In the genomic region with DNA sequence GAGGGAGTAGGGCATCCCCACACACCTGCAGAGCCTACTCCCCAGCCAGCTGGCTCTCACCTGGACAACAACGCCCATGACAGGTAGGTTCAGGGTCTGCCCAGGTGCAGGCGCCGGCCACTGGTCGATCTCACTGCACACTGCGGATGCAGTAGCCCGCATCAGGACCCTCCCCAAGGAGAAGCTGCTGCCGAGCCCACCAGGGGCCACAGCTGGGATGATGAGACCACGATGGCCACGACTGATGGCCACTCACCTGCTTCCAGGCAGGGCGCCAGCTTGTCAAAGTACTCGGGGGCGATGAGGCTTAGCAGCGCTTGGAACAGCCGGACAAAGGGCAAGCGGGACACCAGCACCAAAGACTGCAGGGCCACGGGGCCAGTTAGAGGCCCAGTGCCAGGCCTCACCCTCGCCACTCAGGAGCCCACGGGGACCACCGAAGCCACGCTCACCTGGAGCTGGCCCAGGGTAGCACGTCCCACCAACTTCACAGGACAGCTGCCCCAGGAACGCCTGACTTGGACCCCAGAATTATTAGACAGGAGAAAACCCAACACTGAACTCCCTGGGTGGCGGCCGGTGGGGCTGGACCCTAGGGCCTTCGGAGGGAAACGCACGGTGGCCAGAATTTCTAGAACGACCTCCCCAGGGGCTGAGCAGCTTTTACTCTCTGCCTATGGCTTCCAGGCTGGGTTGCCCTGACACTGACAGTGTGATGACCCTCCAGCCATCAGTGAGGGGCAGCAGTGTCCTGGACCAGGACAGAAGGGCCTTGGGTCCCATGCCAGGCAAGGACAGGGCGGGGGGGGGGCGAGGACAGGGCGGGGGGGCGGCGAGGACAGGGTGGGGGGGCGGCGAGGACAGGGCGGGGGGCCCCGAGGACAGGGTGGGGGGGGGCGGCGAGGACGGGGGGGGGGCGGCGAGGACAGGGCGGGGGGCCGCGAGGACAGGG, we compare ENCODE assay signal across 18 cellular contexts. TPM values are rescaled to one million over a fixed set of nuclear protein-coding genes. Genes with fewer than 3 reads are reported as not detected.
DNase-seq lines count a peak whose midpoint lies in the region; ATAC-seq, FAIRE-seq and TF ChIP-seq lines count a peak whose summit lies in the region.
"Had no signal": no experiment of that assay in that cellular context is flagged by ENCODE, and none has a peak within 500 bp of the region (broad histone marks: within the 10 kb centered on the region; RNA-seq: fewer than 3 reads in every experiment).

No MANE protein-coding gene starts in this region.

- H2AK9ac ChIP-seq in IMR-90 (replicated peaks; ENCODE audit: low read depth, low read length, poor library complexity), result no peak overlapping the region

- no peak overlapping the region for H3K27ac ChIP-seq in IMR-90 (ENCODE audit: insufficient read depth, low read length)
- H3K27ac ChIP-seq in HepG2 (ENCODE audit: extremely low read length, insufficient read depth, low read length), result no peak overlapping the region
- no peak overlapping the region for H3K27ac ChIP-seq in upper lobe of right lung
- H3K27ac ChIP-seq: SK-N-MC had no signal

- no peak overlapping the region for H2BK120ac ChIP-seq in IMR-90 (ENCODE audit: low read depth, low read length)

- no peak overlapping the region for H3K9ac ChIP-seq in IMR-90 (ENCODE audit: low read depth, low read length)
- H3K9ac ChIP-seq in HepG2 (ENCODE audit: insufficient read depth, low read depth, low read length), result no peak overlapping the region

- no peaks in the 10 kb centered on the region for H3K79me2 ChIP-seq in HepG2 (ENCODE audit: insufficient read depth, low read length)

- H3K23ac ChIP-seq in IMR-90 (ENCODE audit: low read depth, low read length), result no peak overlapping the region

- H3K4ac ChIP-seq in IMR-90 (ENCODE audit: low read depth, low read length), result no peak overlapping the region

- POLR2A ChIA-PET in IMR-90 (lab: Charles Lee; ENCODE audit: unreplicated experiment), result no interaction called here
- POLR2A ChIA-PET in HepG2 (lab: Yijun Ruan, JAX), result interaction anchor here (0.7 to 0.9 kb wide), 3 partner anchors 9 to 22 kb away, joined by 3 to 6 read pairs (median 3); no protein-coding TSS in a partner anchor

- no peak for FAIRE-seq in HepG2 (lab: Jason Lieb, UNC)
- FAIRE-seq: A204.1 had no signal

- no peak for ATAC-seq in activated naive CD4-positive, alpha-beta T cell treated with anti-CD3 and anti-CD28 coated beads, Interleukin-2, amount 50 U/mL, for 72 hours
- ATAC-seq in IMR-90 (ENCODE audit: low read depth) (no peak), HepG2 (no peak), upper lobe of right lung (no peak), GM21390 (IDR thresholded peaks at IDR 0.05; ENCODE audit: unreplicated experiment) (no peak), GM19328 (IDR thresholded peaks at IDR 0.05; ENCODE audit: unreplicated experiment) (no peak)
- ATAC-seq: Right ventricle myocardium inferior had no signal

- H4K20me1 ChIP-seq in IMR-90 (ENCODE audit: insufficient read depth, low read length), result no peaks in the 10 kb centered on the region
- H4K20me1 ChIP-seq in HepG2 (ENCODE audit: insufficient read depth, low read length), result no peaks in the 10 kb centered on the region

- whole genome bisulfite sequencing in IMR-90 (ENCODE audit: extremely low coverage in 2 of 2, insufficient read length in 1 of 2), 2 experiments, result 92% methylated on average over 19 of the region's 45 CpGs; no CpG with 5 or more reads in 1 of the 2 experiments
- WGBS in HepG2 (ENCODE audit: low lambda C conversion rate), result 39% methylated on average over 4 of the region's 45 CpGs

- no peak overlapping the region for H3K56ac ChIP-seq in IMR-90 (ENCODE audit: extremely low read depth, insufficient read depth, low read length)

- no peak overlapping the region for H3K18ac ChIP-seq in IMR-90 (ENCODE audit: low read depth, low read length)

- H3K9me3 Mint-ChIP-seq in activated naive CD4-positive, alpha-beta T cell treated with anti-CD3 and anti-CD28 coated beads, Interleukin-2, amount 50 U/mL, for 72 hours, result no peaks in the 10 kb centered on the region
- H3K9me3 Mint-ChIP-seq: CD4-positive, alpha-beta T cell; HFFc6 had no signal

- CTCF ChIA-PET in IMR-90 (lab: Yijun Ruan, JAX), result no interaction called here
- CTCF ChIA-PET in HepG2 (lab: Yijun Ruan, JAX; ENCODE audit: low intra/inter-chr PET ratio, low total read pairs), result interaction anchor here (1.5 kb wide), 1 partner anchor 40 kb away, joined by 3 read pairs; no protein-coding TSS in a partner anchor

- H3K4me2 ChIP-seq in IMR-90 (ENCODE audit: low read depth, low read length) (no peak overlapping the region), HepG2 (ENCODE audit: low read depth, low read length) (peak overlapping the region; percentile 10; the same call in 1 of the 2 replicates)

- H3K9me3 ChIP-seq in IMR-90 (ENCODE audit: control insufficient read depth, insufficient read depth, low read length) (no peaks in the 10 kb centered on the region), HepG2 (ENCODE audit: low read length) (no peaks in the 10 kb centered on the region), upper lobe of right lung (no peaks in the 10 kb centered on the region)

- H2AK5ac ChIP-seq in IMR-90 (ENCODE audit: low read depth, low read length), result peak overlapping the region; percentile 28; the same call in 1 of the 2 replicates

- no peak overlapping the region for H2BK5ac ChIP-seq in IMR-90 (ENCODE audit: low read depth, low read length, poor library complexity, severe bottlenecking)

- H3K36me3 ChIP-seq in IMR-90 (ENCODE audit: control insufficient read depth, insufficient read depth, low read length), result no peaks in the 10 kb centered on the region
- H3K36me3 ChIP-seq in HepG2 (replicated peaks in 1 of 2; ENCODE audit: control insufficient read depth in 1 of 2, insufficient read depth in 2 of 2, low read length in 2 of 2), result no peaks in the 10 kb centered on the region
- no peaks in the 10 kb centered on the region for H3K36me3 ChIP-seq in upper lobe of right lung

- no peak overlapping the region for H4K91ac ChIP-seq in IMR-90 (ENCODE audit: insufficient read depth, low read depth, low read length)

- TF ChIP-seq POLR2A in IMR-90 (IDR thresholded peaks at IDR 0.05; ENCODE audit: low read depth, low read length) (no peak), HepG2 (IDR thresholded peaks at IDR 0.05; ENCODE audit: insufficient read depth in 1 of 2, low read depth in 2 of 2, low read length in 2 of 2) (no peak)

- H2AFZ ChIP-seq in IMR-90 (replicated peaks; ENCODE audit: low read length, poor library complexity) (no peak overlapping the region), HepG2 (ENCODE audit: low read length) (no peak overlapping the region)

- H3K4me1 ChIP-seq in IMR-90 (ENCODE audit: control insufficient read depth, insufficient read depth, low read length), result no peaks in the 10 kb centered on the region
- peaks cover 67% of the 10 kb centered on the region for H3K4me1 ChIP-seq in HepG2 (ENCODE audit: insufficient read depth, low read length)
- H3K4me1 ChIP-seq in upper lobe of right lung, result peaks cover 14% of the 10 kb centered on the region

- TF ChIP-seq RAD21 in IMR-90 (IDR thresholded peaks at IDR 0.05; ENCODE audit: low read length) (no peak), HepG2 (CRISPR knock-in tag; IDR thresholded peaks at IDR 0.05) (no peak)

- peaks cover 3% of the 10 kb centered on the region; the same call in 1 of the 2 replicates for H3K27me3 ChIP-seq in IMR-90 (ENCODE audit: control insufficient read depth, insufficient read depth, low read length)
- H3K27me3 ChIP-seq in HepG2 (ENCODE audit: control insufficient read depth in 1 of 2, insufficient read depth in 2 of 2, low read length in 2 of 2), result peaks cover 0 to 1% of the 10 kb centered on the region in 2 experiments; a peak in 3 of 5 replicates
- H3K27me3 ChIP-seq in upper lobe of right lung, result no peaks in the 10 kb centered on the region

- intact Hi-C loops in IMR-90 (cut with micrococcal nuclease) (no loop called here), HepG2 (cut with micrococcal nuclease; ENCODE audit: unreplicated experiment) (no loop called here), upper lobe of right lung (cut with DNase I) (no loop called here)

- H3K4me3 ChIP-seq in IMR-90 (ENCODE audit: insufficient read depth, low read depth, low read length) (no peak overlapping the region), HepG2 (replicated peaks in 1 of 3; ENCODE audit: insufficient read depth in 1 of 3, low read depth in 2 of 3, low read length in 3 of 3) (no peak overlapping the region), upper lobe of right lung (no peak overlapping the region)
- H3K4me3 ChIP-seq: SK-N-MC had no signal

- no peak overlapping the region for H4K8ac ChIP-seq in IMR-90 (ENCODE audit: low read depth in 2 of 2, low read length in 2 of 2)

- in situ Hi-C loops in IMR-90 (cut with MboI; ENCODE audit: low sequenced_read_pairs), result no loop called here
- in situ Hi-C loops in HepG2 (cut with HindIII; ENCODE audit: extremely low pct_ligation_motif_present, low pct_unique_long_range_greater_than_20kb), result no loop called here

- TF ChIP-seq EP300 in HepG2 (IDR thresholded peaks at IDR 0.05; ENCODE audit: low read depth in 2 of 2, low read length in 2 of 2) (no peak), HepG2 (CRISPR knock-in tag; IDR thresholded peaks at IDR 0.05; ENCODE audit: borderline replicate concordance) (no peak)

- no peaks in the 10 kb centered on the region for H3K79me1 ChIP-seq in IMR-90 (ENCODE audit: low read depth in 1 of 2, low read length in 2 of 2)

- no TSS peak for BruUV-seq in IMR-90 (replicated peaks; lab: Mats Ljungman, UMichigan)
- no TSS peak for BruUV-seq in HepG2 (replicated peaks; lab: Mats Ljungman, UMichigan)

- no peak overlapping the region for H2BK20ac ChIP-seq in IMR-90 (ENCODE audit: low read depth, low read length)

- TF ChIP-seq CTCF in IMR-90 (conservative IDR thresholded peaks at IDR 0.05; ENCODE audit: low read depth, low read length) (no peak), HepG2 (CRISPR knock-in tag; IDR thresholded peaks at IDR 0.05) (no peak), upper lobe of right lung (IDR thresholded peaks at IDR 0.05) (no peak)

- no peaks in the 10 kb centered on the region for H3K36me3 Mint-ChIP-seq in activated naive CD4-positive, alpha-beta T cell treated with anti-CD3 and anti-CD28 coated beads, Interleukin-2, amount 50 U/mL, for 72 hours

- no peak overlapping the region for H2BK15ac ChIP-seq in IMR-90 (ENCODE audit: low read depth, low read length)

- H4K5ac ChIP-seq in IMR-90 (ENCODE audit: low read depth, low read length), result no peak overlapping the region

- dilution Hi-C loops in IMR-90 (cut with HindIII; ENCODE audit: low sequenced_read_pairs, unreplicated experiment), result no loop called here

- H3K14ac ChIP-seq in IMR-90 (replicated peaks; ENCODE audit: low read depth, low read length), result no peak overlapping the region

- H3K27ac Mint-ChIP-seq in activated naive CD4-positive, alpha-beta T cell treated with anti-CD3 and anti-CD28 coated beads, Interleukin-2, amount 50 U/mL, for 72 hours, result no peak overlapping the region
- H3K27ac Mint-ChIP-seq: HFFc6 had no signal

- DNase-seq in activated naive CD4-positive, alpha-beta T cell treated with anti-CD3 and anti-CD28 coated beads, Interleukin-2, amount 50 U/mL, for 16 hours, result peak; percentile 11
- DNase-seq in activated naive CD4-positive, alpha-beta T cell treated with anti-CD3 and anti-CD28 coated beads, Interleukin-2, amount 50 U/mL, for 72 hours (ENCODE audit: low spot score in 2 of 2), result no peak
- DNase-seq in IMR-90, result no peak
- no peak for DNase-seq in HepG2 (ENCODE audit: low spot score)
- DNase-seq in upper lobe of right lung, result peak; percentile 59
- no peak for DNase-seq in DMS 273 (lab: John Stamatoyannopoulos, UW; ENCODE audit: unreplicated experiment)
- DNase-seq: CD4-positive, alpha-beta T cell; EL; GOT3; HFFc6; MM.1S; NCI-H1105; NCI-H1694 treated with DMSO at 0.1 percent for 48 hours had no signal

- H3K9me1 ChIP-seq in IMR-90 (ENCODE audit: insufficient read depth, low read length), result no peaks in the 10 kb centered on the region

RNA-seq across cellular contexts. Expression of gene PLXNB2, which starts 8.9 kb away (rescaled TPM):
- 10 to 100 TPM; 10.3 to 13.1 TPM for total RNA-seq in activated naive CD4-positive, alpha-beta T cell treated with anti-CD3 and anti-CD28 coated beads, Interleukin-2, amount 50 U/mL, for 72 hours
- total RNA-seq in IMR-90 (2012; rRNA removed), result 73.1 and 84.7 TPM in 2 replicates
- 202 and 220 TPM in 2 replicates for polyA plus RNA-seq in IMR-90 (2012; rRNA removed)
- 120 and 220 TPM in 2 replicates for polyA plus RNA-seq in IMR-90 (2012; cell fraction: cytosol; rRNA removed)
- polyA plus RNA-seq in IMR-90 (2012; cell fraction: nucleus; rRNA removed; ENCODE audit: low replicate concordance), result 452 and 943 TPM in 2 replicates
- 19.3 and 32.6 TPM in 2 replicates for total RNA-seq in HepG2 (2016; rRNA removed; fragmentation: Illumina TruSeq; extraction: Trizol)
- total RNA-seq in HepG2 (2016; cell fraction: cytosol; rRNA removed; fragmentation: Illumina TruSeq; extraction: Trizol; ENCODE audit: low read depth), result 4.6 and 4.9 TPM in 2 replicates
- total RNA-seq in HepG2 (2016; cell fraction: insoluble cytoplasmic fraction; rRNA removed; fragmentation: Illumina TruSeq; extraction: Trizol), result 16.8 and 32.7 TPM in 2 replicates
- total RNA-seq in HepG2 (2016; cell fraction: membrane; rRNA removed; fragmentation: Illumina TruSeq; extraction: Trizol), result 13.7 and 15.6 TPM in 2 replicates
- total RNA-seq in HepG2 (2016; cell fraction: nucleus; rRNA removed; fragmentation: Illumina TruSeq; extraction: Trizol), result 43.2 and 57.8 TPM in 2 replicates
- polyA plus RNA-seq in HepG2 (2011; rRNA removed), result 68.9 and 79.4 TPM in 2 replicates
- polyA plus RNA-seq in HepG2 (2011; cell fraction: cytosol; rRNA removed), result 46.5 and 75.4 TPM in 2 replicates
- polyA plus RNA-seq in HepG2 (2011; cell fraction: nucleus; rRNA removed), result 265 and 413 TPM in 2 replicates
- 53.9 and 72.9 TPM in 2 replicates for polyA plus RNA-seq in HepG2 (2012)
- polyA plus RNA-seq in HepG2 (2016; cell fraction: cytosol; fragmentation: Illumina TruSeq; extraction: Trizol; ENCODE audit: low read depth), result 5.5 and 6.2 TPM in 2 replicates
- 16.2 and 23.0 TPM in 2 replicates for polyA plus RNA-seq in HepG2 (2016; cell fraction: insoluble cytoplasmic fraction; fragmentation: Illumina TruSeq; extraction: Trizol; ENCODE audit: low read depth)
- 10.1 and 11.9 TPM in 2 replicates for polyA plus RNA-seq in HepG2 (2016; cell fraction: membrane; fragmentation: Illumina TruSeq; extraction: Trizol; ENCODE audit: low read depth)
- 148 and 155 TPM in 2 replicates for polyA plus RNA-seq in HepG2 (2016; cell fraction: nucleus; fragmentation: Illumina TruSeq; extraction: Trizol; ENCODE audit: insufficient read depth, low read depth)
- polyA minus RNA-seq in HepG2 (2011; rRNA and poly(A)+ RNA removed; ENCODE audit: low replicate concordance), result 61.5 and 149 TPM in 2 replicates
- 76.6 and 89.8 TPM in 2 replicates for polyA minus RNA-seq in HepG2 (2011; cell fraction: cytosol; rRNA and poly(A)+ RNA removed)
- 57.9 and 61.3 TPM in 2 replicates for polyA minus RNA-seq in HepG2 (2011; cell fraction: nucleus; rRNA and poly(A)+ RNA removed)
- 308 TPM for total RNA-seq in upper lobe of right lung

RNA-seq across cellular contexts. Expression of gene DENND6B, which starts 10.4 kb away (rescaled TPM):
- 1 to 10 TPM; 4.1 to 4.3 TPM for total RNA-seq in activated naive CD4-positive, alpha-beta T cell treated with anti-CD3 and anti-CD28 coated beads, Interleukin-2, amount 50 U/mL, for 72 hours
- total RNA-seq in IMR-90 (2012; rRNA removed), result 0.36 and 0.56 TPM in 2 replicates
- 4.9 and 5.3 TPM in 2 replicates for polyA plus RNA-seq in IMR-90 (2012; rRNA removed)
- polyA plus RNA-seq in IMR-90 (2012; cell fraction: cytosol; rRNA removed), result 3.0 and 4.6 TPM in 2 replicates
- polyA plus RNA-seq in IMR-90 (2012; cell fraction: nucleus; rRNA removed; ENCODE audit: low replicate concordance), result 15.5 and 36.4 TPM in 2 replicates
- total RNA-seq in HepG2 (2016; rRNA removed; fragmentation: Illumina TruSeq; extraction: Trizol), result 0.84 and 0.95 TPM in 2 replicates
- 0.30 and 0.44 TPM in 2 replicates for total RNA-seq in HepG2 (2016; cell fraction: cytosol; rRNA removed; fragmentation: Illumina TruSeq; extraction: Trizol; ENCODE audit: low read depth)
- 0.22 and 0.65 TPM in 2 replicates for total RNA-seq in HepG2 (2016; cell fraction: insoluble cytoplasmic fraction; rRNA removed; fragmentation: Illumina TruSeq; extraction: Trizol)
- total RNA-seq in HepG2 (2016; cell fraction: membrane; rRNA removed; fragmentation: Illumina TruSeq; extraction: Trizol), result 0.52 and 0.90 TPM in 2 replicates
- total RNA-seq in HepG2 (2016; cell fraction: nucleus; rRNA removed; fragmentation: Illumina TruSeq; extraction: Trizol), result 0.90 and 1.1 TPM in 2 replicates
- 3.8 and 4.2 TPM in 2 replicates for polyA plus RNA-seq in HepG2 (2011; rRNA removed)
- 1.8 TPM in 2 replicates for polyA plus RNA-seq in HepG2 (2011; cell fraction: cytosol; rRNA removed)
- 33.7 and 41.4 TPM in 2 replicates for polyA plus RNA-seq in HepG2 (2011; cell fraction: nucleus; rRNA removed)
- 2.5 and 2.6 TPM in 2 replicates for polyA plus RNA-seq in HepG2 (2012)
- polyA plus RNA-seq in HepG2 (2016; cell fraction: cytosol; fragmentation: Illumina TruSeq; extraction: Trizol; ENCODE audit: low read depth), result 0.33 and 0.71 TPM in 2 replicates
- polyA plus RNA-seq in HepG2 (2016; cell fraction: insoluble cytoplasmic fraction; fragmentation: Illumina TruSeq; extraction: Trizol; ENCODE audit: low read depth), result 0.74 and 0.86 TPM in 2 replicates
- 0.63 and 1.2 TPM in 2 replicates for polyA plus RNA-seq in HepG2 (2016; cell fraction: membrane; fragmentation: Illumina TruSeq; extraction: Trizol; ENCODE audit: low read depth)
- polyA plus RNA-seq in HepG2 (2016; cell fraction: nucleus; fragmentation: Illumina TruSeq; extraction: Trizol; ENCODE audit: insufficient read depth, low read depth), result 4.0 and 5.3 TPM in 2 replicates
- 0.58 and 2.9 TPM in 2 replicates for polyA minus RNA-seq in HepG2 (2011; rRNA and poly(A)+ RNA removed; ENCODE audit: low replicate concordance)
- polyA minus RNA-seq in HepG2 (2011; cell fraction: cytosol; rRNA and poly(A)+ RNA removed), result 1.3 TPM in 2 replicates
- 2.6 and 3.3 TPM in 2 replicates for polyA minus RNA-seq in HepG2 (2011; cell fraction: nucleus; rRNA and poly(A)+ RNA removed)
- 9.3 TPM for total RNA-seq in upper lobe of right lung

RNA-seq across cellular contexts. Expression of gene PPP6R2, which starts 26.7 kb away (rescaled TPM):
- 10 to 100 TPM; 42.6 to 48.3 TPM for total RNA-seq in activated naive CD4-positive, alpha-beta T cell treated with anti-CD3 and anti-CD28 coated beads, Interleukin-2, amount 50 U/mL, for 72 hours
- total RNA-seq in IMR-90 (2012; rRNA removed) (49.4 and 51.6 TPM in 2 replicates), HepG2 (2016; rRNA removed; fragmentation: Illumina TruSeq; extraction: Trizol) (36.1 and 55.0 TPM in 2 replicates), upper lobe of right lung (54.0 TPM)
- polyA plus RNA-seq in IMR-90 (2012; rRNA removed) (46.9 and 49.2 TPM in 2 replicates), HepG2 (2011; rRNA removed) (102 and 112 TPM in 2 replicates)
- polyA plus RNA-seq in IMR-90 (2012; cell fraction: cytosol; rRNA removed), result 42.4 and 51.0 TPM in 2 replicates
- polyA plus RNA-seq in IMR-90 (2012; cell fraction: nucleus; rRNA removed; ENCODE audit: low replicate concordance), result 130 and 243 TPM in 2 replicates
- 13.5 and 14.8 TPM in 2 replicates for total RNA-seq in HepG2 (2016; cell fraction: cytosol; rRNA removed; fragmentation: Illumina TruSeq; extraction: Trizol; ENCODE audit: low read depth)
- 33.5 and 56.7 TPM in 2 replicates for total RNA-seq in HepG2 (2016; cell fraction: insoluble cytoplasmic fraction; rRNA removed; fragmentation: Illumina TruSeq; extraction: Trizol)
- total RNA-seq in HepG2 (2016; cell fraction: membrane; rRNA removed; fragmentation: Illumina TruSeq; extraction: Trizol), result 26.4 and 27.2 TPM in 2 replicates
- 53.7 and 65.8 TPM in 2 replicates for total RNA-seq in HepG2 (2016; cell fraction: nucleus; rRNA removed; fragmentation: Illumina TruSeq; extraction: Trizol)
- polyA plus RNA-seq in HepG2 (2011; cell fraction: cytosol; rRNA removed), result 56.6 and 76.3 TPM in 2 replicates
- 458 and 611 TPM in 2 replicates for polyA plus RNA-seq in HepG2 (2011; cell fraction: nucleus; rRNA removed)
- 58.5 and 66.4 TPM in 2 replicates for polyA plus RNA-seq in HepG2 (2012)
- polyA plus RNA-seq in HepG2 (2016; cell fraction: cytosol; fragmentation: Illumina TruSeq; extraction: Trizol; ENCODE audit: low read depth), result 6.8 and 7.7 TPM in 2 replicates
- polyA plus RNA-seq in HepG2 (2016; cell fraction: insoluble cytoplasmic fraction; fragmentation: Illumina TruSeq; extraction: Trizol; ENCODE audit: low read depth), result 26.5 and 32.8 TPM in 2 replicates
- polyA plus RNA-seq in HepG2 (2016; cell fraction: membrane; fragmentation: Illumina TruSeq; extraction: Trizol; ENCODE audit: low read depth), result 17.1 and 18.2 TPM in 2 replicates
- polyA plus RNA-seq in HepG2 (2016; cell fraction: nucleus; fragmentation: Illumina TruSeq; extraction: Trizol; ENCODE audit: insufficient read depth, low read depth), result 172 and 175 TPM in 2 replicates
- polyA minus RNA-seq in HepG2 (2011; rRNA and poly(A)+ RNA removed; ENCODE audit: low replicate concordance), result 25.0 and 101 TPM in 2 replicates
- 29.8 and 30.8 TPM in 2 replicates for polyA minus RNA-seq in HepG2 (2011; cell fraction: cytosol; rRNA and poly(A)+ RNA removed)
- polyA minus RNA-seq in HepG2 (2011; cell fraction: nucleus; rRNA and poly(A)+ RNA removed), result 84.9 and 89.9 TPM in 2 replicates

RNA-seq across cellular contexts. Expression of gene MAPK11, which starts 46.2 kb away (rescaled TPM):
- 10 to 100 TPM; 15.6 to 25.7 TPM for total RNA-seq in activated naive CD4-positive, alpha-beta T cell treated with anti-CD3 and anti-CD28 coated beads, Interleukin-2, amount 50 U/mL, for 72 hours
- 7.5 and 8.1 TPM in 2 replicates for total RNA-seq in IMR-90 (2012; rRNA removed)
- polyA plus RNA-seq in IMR-90 (2012; rRNA removed), result 14.4 and 16.6 TPM in 2 replicates
- 11.1 and 14.2 TPM in 2 replicates for polyA plus RNA-seq in IMR-90 (2012; cell fraction: cytosol; rRNA removed)
- polyA plus RNA-seq in IMR-90 (2012; cell fraction: nucleus; rRNA removed; ENCODE audit: low replicate concordance), result 42.0 and 90.5 TPM in 2 replicates
- 0.15 TPM in 1 of 2 replicates, not detected in the other for total RNA-seq in HepG2 (2016; rRNA removed; fragmentation: Illumina TruSeq; extraction: Trizol)
- not detected in 2 replicates for total RNA-seq in HepG2 (2016; cell fraction: cytosol; rRNA removed; fragmentation: Illumina TruSeq; extraction: Trizol; ENCODE audit: low read depth)
- total RNA-seq in HepG2 (2016; cell fraction: insoluble cytoplasmic fraction; rRNA removed; fragmentation: Illumina TruSeq; extraction: Trizol), result 0.12 and 0.15 TPM in 2 replicates
- 0.10 and 0.19 TPM in 2 replicates for total RNA-seq in HepG2 (2016; cell fraction: membrane; rRNA removed; fragmentation: Illumina TruSeq; extraction: Trizol)
- 0.28 TPM in 1 of 2 replicates, not detected in the other for total RNA-seq in HepG2 (2016; cell fraction: nucleus; rRNA removed; fragmentation: Illumina TruSeq; extraction: Trizol)
- 0.17 and 0.46 TPM in 2 replicates for polyA plus RNA-seq in HepG2 (2011; rRNA removed)
- polyA plus RNA-seq in HepG2 (2011; cell fraction: cytosol; rRNA removed), result 0.13 and 0.19 TPM in 2 replicates
- polyA plus RNA-seq in HepG2 (2011; cell fraction: nucleus; rRNA removed), result 1.9 TPM in 2 replicates
- 0.21 TPM in 1 of 2 replicates, not detected in the other for polyA plus RNA-seq in HepG2 (2012)
- 0.05 and 0.07 TPM in 2 replicates for polyA plus RNA-seq in HepG2 (2016; cell fraction: cytosol; fragmentation: Illumina TruSeq; extraction: Trizol; ENCODE audit: low read depth)
- polyA plus RNA-seq in HepG2 (2016; cell fraction: insoluble cytoplasmic fraction; fragmentation: Illumina TruSeq; extraction: Trizol; ENCODE audit: low read depth), result 0.19 and 0.24 TPM in 2 replicates
- 0.13 TPM in 1 of 2 replicates, not detected in the other for polyA plus RNA-seq in HepG2 (2016; cell fraction: membrane; fragmentation: Illumina TruSeq; extraction: Trizol; ENCODE audit: low read depth)
- 0.25 and 0.37 TPM in 2 replicates for polyA plus RNA-seq in HepG2 (2016; cell fraction: nucleus; fragmentation: Illumina TruSeq; extraction: Trizol; ENCODE audit: insufficient read depth, low read depth)
- 0.58 and 0.94 TPM in 2 replicates for polyA minus RNA-seq in HepG2 (2011; rRNA and poly(A)+ RNA removed; ENCODE audit: low replicate concordance)
- not detected in 2 replicates for polyA minus RNA-seq in HepG2 (2011; cell fraction: cytosol; rRNA and poly(A)+ RNA removed)
- polyA minus RNA-seq in HepG2 (2011; cell fraction: nucleus; rRNA and poly(A)+ RNA removed), result 0.13 TPM in 1 of 2 replicates, not detected in the other
- total RNA-seq in upper lobe of right lung, result 26.1 TPM

RNA-seq across cellular contexts. Expression of gene MAPK12, which starts 54.9 kb away (rescaled TPM):
- total RNA-seq in activated naive CD4-positive, alpha-beta T cell treated with anti-CD3 and anti-CD28 coated beads, Interleukin-2, amount 50 U/mL, for 72 hours, result 10 to 100 TPM in 1 of 2 donors, 1 to 10 TPM in 1; 7.1 to 14.2 TPM
- total RNA-seq in IMR-90 (2012; rRNA removed), result 35.6 and 41.0 TPM in 2 replicates
- polyA plus RNA-seq in IMR-90 (2012; rRNA removed), result 56.3 and 59.9 TPM in 2 replicates
- polyA plus RNA-seq in IMR-90 (2012; cell fraction: cytosol; rRNA removed), result 42.8 and 49.5 TPM in 2 replicates
- 269 and 452 TPM in 2 replicates for polyA plus RNA-seq in IMR-90 (2012; cell fraction: nucleus; rRNA removed; ENCODE audit: low replicate concordance)
- total RNA-seq in HepG2 (2016; rRNA removed; fragmentation: Illumina TruSeq; extraction: Trizol), result 15.0 and 23.3 TPM in 2 replicates
- 25.0 and 26.8 TPM in 2 replicates for total RNA-seq in HepG2 (2016; cell fraction: cytosol; rRNA removed; fragmentation: Illumina TruSeq; extraction: Trizol; ENCODE audit: low read depth)
- total RNA-seq in HepG2 (2016; cell fraction: insoluble cytoplasmic fraction; rRNA removed; fragmentation: Illumina TruSeq; extraction: Trizol), result 15.4 and 25.6 TPM in 2 replicates
- 43.0 and 45.2 TPM in 2 replicates for total RNA-seq in HepG2 (2016; cell fraction: membrane; rRNA removed; fragmentation: Illumina TruSeq; extraction: Trizol)
- total RNA-seq in HepG2 (2016; cell fraction: nucleus; rRNA removed; fragmentation: Illumina TruSeq; extraction: Trizol), result 20.3 and 23.6 TPM in 2 replicates
- polyA plus RNA-seq in HepG2 (2011; rRNA removed), result 22.2 and 22.8 TPM in 2 replicates
- polyA plus RNA-seq in HepG2 (2011; cell fraction: cytosol; rRNA removed), result 12.9 and 20.7 TPM in 2 replicates
- polyA plus RNA-seq in HepG2 (2011; cell fraction: nucleus; rRNA removed), result 115 and 151 TPM in 2 replicates
- 6.9 and 10.9 TPM in 2 replicates for polyA plus RNA-seq in HepG2 (2012)
- 27.8 and 28.1 TPM in 2 replicates for polyA plus RNA-seq in HepG2 (2016; cell fraction: cytosol; fragmentation: Illumina TruSeq; extraction: Trizol; ENCODE audit: low read depth)
- 14.6 and 16.4 TPM in 2 replicates for polyA plus RNA-seq in HepG2 (2016; cell fraction: insoluble cytoplasmic fraction; fragmentation: Illumina TruSeq; extraction: Trizol; ENCODE audit: low read depth)
- polyA plus RNA-seq in HepG2 (2016; cell fraction: membrane; fragmentation: Illumina TruSeq; extraction: Trizol; ENCODE audit: low read depth), result 37.0 and 38.8 TPM in 2 replicates
- 56.9 and 60.1 TPM in 2 replicates for polyA plus RNA-seq in HepG2 (2016; cell fraction: nucleus; fragmentation: Illumina TruSeq; extraction: Trizol; ENCODE audit: insufficient read depth, low read depth)
- polyA minus RNA-seq in HepG2 (2011; rRNA and poly(A)+ RNA removed; ENCODE audit: low replicate concordance), result 16.5 and 18.7 TPM in 2 replicates
- 5.1 and 9.2 TPM in 2 replicates for polyA minus RNA-seq in HepG2 (2011; cell fraction: cytosol; rRNA and poly(A)+ RNA removed)
- polyA minus RNA-seq in HepG2 (2011; cell fraction: nucleus; rRNA and poly(A)+ RNA removed), result 25.6 and 25.8 TPM in 2 replicates
- total RNA-seq in upper lobe of right lung, result 22.2 TPM

Comparison
In these comparisons a context has a peak if more than half of its experiments do, and no peak if none do; other contexts are left out.
1. DNase-seq: peak in activated naive CD4-positive, alpha-beta T cell treated with anti-CD3 and anti-CD28 coated beads, Interleukin-2, amount 50 U/mL, for 16 hours (single experiment) and upper lobe of right lung (single experiment); none in activated naive CD4-positive, alpha-beta T cell treated with anti-CD3 and anti-CD28 coated beads, Interleukin-2, amount 50 U/mL, for 72 hours (0 of 2), IMR-90 (single experiment), HepG2 (single experiment) and DMS 273 (single experiment).